In the genomic region with DNA sequence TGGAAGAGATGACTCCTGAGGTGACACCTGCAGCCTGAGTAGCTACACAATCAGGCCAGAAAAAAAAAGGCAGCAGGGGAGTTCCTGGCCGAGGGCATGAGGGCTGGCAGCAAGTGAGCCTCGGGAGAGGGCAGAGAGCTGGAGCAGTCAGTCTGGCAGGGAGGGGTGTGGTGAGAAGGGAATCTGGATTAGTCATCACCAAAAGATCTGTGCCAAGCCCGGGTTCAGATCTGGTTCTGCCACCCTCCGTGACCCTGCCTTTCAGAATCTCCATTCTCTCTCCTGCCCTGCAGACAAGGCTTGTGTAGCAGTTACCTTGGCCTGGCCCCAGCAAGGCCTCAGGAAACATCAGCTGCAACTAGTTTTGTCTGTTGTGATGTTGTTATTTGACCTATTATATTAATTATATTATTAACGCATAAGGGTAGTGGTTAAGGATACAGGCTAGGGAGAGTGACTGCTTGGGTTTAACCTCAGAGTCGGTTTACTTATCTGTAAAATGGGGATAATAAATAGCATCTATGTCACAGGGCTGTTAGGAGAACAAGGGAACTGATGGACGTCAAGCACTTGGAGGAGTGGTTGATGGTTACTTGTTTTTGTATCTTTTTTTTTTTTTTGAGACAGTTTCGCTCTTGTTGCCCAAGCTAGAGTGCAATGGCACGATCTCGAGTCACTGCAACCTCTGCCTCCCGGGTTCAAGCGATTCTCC, we compare ENCODE assay signal across 8 cellular contexts. TPM values are rescaled to one million over a fixed set of nuclear protein-coding genes. Genes with fewer than 3 reads are reported as not detected.
DNase-seq lines count a peak whose midpoint lies in the region; ATAC-seq, FAIRE-seq and TF ChIP-seq lines count a peak whose summit lies in the region.

No MANE protein-coding gene starts in this region.

- no peak for TF ChIP-seq EP300 in upper lobe of left lung (IDR thresholded peaks at IDR 0.05)

- H3K27me3 ChIP-seq in keratinocyte (ENCODE audit: control insufficient read depth, extremely low read depth, insufficient read depth, low read length) (no peaks in the 10 kb centered on the region), upper lobe of left lung (no peaks in the 10 kb centered on the region)

- no peaks in the 10 kb centered on the region for H3K9me3 Mint-ChIP-seq in activated CD4-positive, alpha-beta memory T cell treated with anti-CD3 and anti-CD28 coated beads for 36 hours

- DNase-seq in AG08395 (ENCODE audit: low spot score) (peak; percentile 81), HTR-8/SVneo (ENCODE audit: insufficient read length, low spot score) (peak; percentile 68), keratinocyte (ENCODE audit: low read depth, low spot score) (no peak), upper lobe of left lung (peak in 1 of 2 donors; percentile 90), OCI-M2 (lab: John Stamatoyannopoulos, UW; ENCODE audit: unreplicated experiment) (no peak)
- DNase-seq in activated CD4-positive, alpha-beta memory T cell treated with anti-CD3 and anti-CD28 coated beads for 36 hours = no peak

- peaks cover 11% of the 10 kb centered on the region for H3K36me3 Mint-ChIP-seq in activated CD4-positive, alpha-beta memory T cell treated with anti-CD3 and anti-CD28 coated beads for 36 hours

- peaks cover 2% of the 10 kb centered on the region for H3K9me1 ChIP-seq in keratinocyte (ENCODE audit: control insufficient read depth, extremely low read depth, insufficient read depth, low read length)

- H3K79me2 ChIP-seq in keratinocyte (ENCODE audit: control insufficient read depth, insufficient read depth, low read length) = peaks cover 11% of the 10 kb centered on the region

- peak overlapping the region; percentile 89 for H3K27ac ChIP-seq in keratinocyte (ENCODE audit: control insufficient read depth, insufficient read depth, low read length)
- H3K27ac ChIP-seq in upper lobe of left lung = peak overlapping the region; percentile 61 to 80 (median 72)

- intact Hi-C loops in activated CD4-positive, alpha-beta memory T cell treated with anti-CD3 and anti-CD28 coated beads for 36 hours (cut with micrococcal nuclease) = loop anchor here (10.0 kb wide), 2 partner anchors 182 to 492 kb away; a partner anchor contains a TSS

- H3K4me3 Mint-ChIP-seq in activated CD4-positive, alpha-beta memory T cell treated with anti-CD3 and anti-CD28 coated beads for 36 hours = no peak overlapping the region

- H3K4me1 ChIP-seq in keratinocyte (ENCODE audit: control insufficient read depth, extremely low read depth, insufficient read depth, low read length) (peaks cover 36% of the 10 kb centered on the region), upper lobe of left lung (peaks cover 15 to 39% (median 31%) of the 10 kb centered on the region in 4 donors)

- H3K4me3 ChIP-seq in keratinocyte (ENCODE audit: control insufficient read depth in 2 of 3, extremely low read depth in 1 of 3, insufficient read depth in 2 of 3, low read depth in 1 of 3, low read length in 3 of 3) (peak overlapping the region in 2 of 3 experiments; percentile 0 to 60), upper lobe of left lung (peak overlapping the region in 1 of 4 donors; percentile 17)

- H3K27me3 Mint-ChIP-seq in activated CD4-positive, alpha-beta memory T cell treated with anti-CD3 and anti-CD28 coated beads for 36 hours = no peaks in the 10 kb centered on the region

- peaks cover 8% of the 10 kb centered on the region for H4K20me1 ChIP-seq in keratinocyte (ENCODE audit: control insufficient read depth, extremely low read depth, insufficient read depth, low read length)

- peak overlapping the region; percentile 44 for H3K27ac Mint-ChIP-seq in activated CD4-positive, alpha-beta memory T cell treated with anti-CD3 and anti-CD28 coated beads for 36 hours

- peak in 1 of 4 donors; percentile 48 for TF ChIP-seq POLR2A in upper lobe of left lung (IDR thresholded peaks at IDR 0.05)

- CTCF ChIA-PET in activated CD4-positive, alpha-beta memory T cell treated with anti-CD3 and anti-CD28 coated beads for 36 hours (lab: Charles Lee) = interaction anchor here (0.7 to 5.6 kb wide), 2 partner anchors 10 to 217 kb away, joined by 3 to 37 read pairs; no protein-coding TSS in a partner anchor

- POLR2A ChIA-PET in activated CD4-positive, alpha-beta memory T cell treated with anti-CD3 and anti-CD28 coated beads for 36 hours (lab: Charles Lee) = interaction anchor here (0.6 kb wide), 1 partner anchor 12 kb away, joined by 3 read pairs; no protein-coding TSS in a partner anchor

- FAIRE-seq in HTR-8/SVneo (lab: Jason Lieb, UNC) (no peak), keratinocyte (lab: Jason Lieb, UNC) (peak; percentile 94)

- peak overlapping the region; percentile 71 for H3K9ac ChIP-seq in keratinocyte (ENCODE audit: control insufficient read depth, extremely low read depth, insufficient read depth, low read length)

- H3K9me3 ChIP-seq in keratinocyte (ENCODE audit: control insufficient read depth, low read depth, low read length) (no peaks in the 10 kb centered on the region), upper lobe of left lung (no peaks in the 10 kb centered on the region)

- peak overlapping the region; percentile 50 for H3K4me2 ChIP-seq in keratinocyte (ENCODE audit: control insufficient read depth, extremely low read depth, insufficient read depth, low read depth, low read length)

- TF ChIP-seq CTCF in keratinocyte (optimal IDR thresholded peaks at IDR 0.05 in 1 of 3, IDR thresholded peaks at IDR 0.05 in 1 of 3, conservative IDR thresholded peaks at IDR 0.05 in 1 of 3; ENCODE audit: extremely low read depth in 1 of 3, insufficient read depth in 2 of 3, low read length in 3 of 3) = no peak
- TF ChIP-seq CTCF in upper lobe of left lung (IDR thresholded peaks at IDR 0.05) = no peak

- dilution Hi-C loops in keratinocyte (cut with MboI; ENCODE audit: extremely low pct_ligation_motif_present, low sequenced_read_pairs) = no loop called here

- H3K36me3 ChIP-seq in keratinocyte (ENCODE audit: control insufficient read depth in 2 of 2, extremely low read depth in 1 of 2, insufficient read depth in 2 of 2, low read length in 2 of 2) (peaks cover 0 to 9% of the 10 kb centered on the region in 2 experiments), upper lobe of left lung (peaks cover 0 to 5% (median 2%) of the 10 kb centered on the region in 4 donors)

- 63 to 64% methylated on average over 11 to 12 of the region's 12 CpGs for WGBS in upper lobe of left lung, 2 donors

- H3K4me1 Mint-ChIP-seq in activated CD4-positive, alpha-beta memory T cell treated with anti-CD3 and anti-CD28 coated beads for 36 hours (ENCODE audit: low read depth) = peaks cover 33% of the 10 kb centered on the region

- peak in 1 of 2 donors; percentile 76 for ATAC-seq in upper lobe of left lung (ENCODE audit: low FRiP score in 2 of 2)
- ATAC-seq in GM19455 (IDR thresholded peaks at IDR 0.05; ENCODE audit: unreplicated experiment) = no peak
- ATAC-seq in HG03378 (IDR thresholded peaks at IDR 0.05; ENCODE audit: unreplicated experiment) = no peak

- no peak overlapping the region for H2AFZ ChIP-seq in keratinocyte (ENCODE audit: control insufficient read depth, low read length)

RNA-seq across cellular contexts. Expression of a gene that starts 2.7 kb away (rescaled TPM):
- 100 to 1,000 TPM; 430 to 447 TPM for total RNA-seq in activated CD4-positive, alpha-beta memory T cell treated with anti-CD3 and anti-CD28 coated beads for 36 hours
- polyA plus RNA-seq in keratinocyte = 778 to 884 TPM (median 832 TPM) in 3 replicates
- polyA plus RNA-seq in keratinocyte (2011; ENCODE audit: low read depth) = 277 TPM
- polyA plus RNA-seq in keratinocyte (2011; cell fraction: cytosol; rRNA removed) = 503 and 570 TPM in 2 replicates
- polyA plus RNA-seq in keratinocyte (2011; cell fraction: nucleus; rRNA removed) = 320 and 355 TPM in 2 replicates
- 573 and 1,064 TPM in 2 replicates for polyA plus RNA-seq in keratinocyte (2012; ENCODE audit: low replicate concordance)
- polyA minus RNA-seq in keratinocyte = 875 to 1,429 TPM (median 940 TPM) in 3 replicates
- 664 TPM for polyA minus RNA-seq in keratinocyte (2011; cell fraction: cytosol; rRNA and poly(A)+ RNA removed)
- 173 and 211 TPM in 2 replicates for polyA minus RNA-seq in keratinocyte (2011; cell fraction: nucleus; rRNA and poly(A)+ RNA removed)
- total RNA-seq in upper lobe of left lung = 100 to 1,000 TPM; 144 to 746 (median 340) TPM

RNA-seq across cellular contexts. Expression of a gene that starts 15.1 kb away (rescaled TPM):
- total RNA-seq in activated CD4-positive, alpha-beta memory T cell treated with anti-CD3 and anti-CD28 coated beads for 36 hours = not detected
- 1.6 to 7.1 TPM (median 2.6 TPM) in 3 replicates for polyA plus RNA-seq in keratinocyte
- 3.0 TPM for polyA plus RNA-seq in keratinocyte (2011; ENCODE audit: low read depth)
- 3.3 and 49.1 TPM in 2 replicates for polyA plus RNA-seq in keratinocyte (2011; cell fraction: cytosol; rRNA removed)
- polyA plus RNA-seq in keratinocyte (2011; cell fraction: nucleus; rRNA removed) = 0.53 and 1.0 TPM in 2 replicates
- polyA plus RNA-seq in keratinocyte (2012; ENCODE audit: low replicate concordance) = 6.5 and 34.7 TPM in 2 replicates
- 0.79 to 2.8 TPM (median 1.8 TPM) in 3 replicates for polyA minus RNA-seq in keratinocyte
- polyA minus RNA-seq in keratinocyte (2011; cell fraction: cytosol; rRNA and poly(A)+ RNA removed) = 3.6 TPM
- polyA minus RNA-seq in keratinocyte (2011; cell fraction: nucleus; rRNA and poly(A)+ RNA removed) = not detected in 2 replicates
- total RNA-seq in upper lobe of left lung = 10 to 100 TPM in 5 of 6 donors, not detected in 1; 12.4 to 95.1 (median 24.0) TPM

RNA-seq across cellular contexts. Expression of a gene that starts 21.9 kb away (rescaled TPM):
- total RNA-seq in activated CD4-positive, alpha-beta memory T cell treated with anti-CD3 and anti-CD28 coated beads for 36 hours = 100 to 1,000 TPM; 134 to 137 TPM
- polyA plus RNA-seq in keratinocyte = 179 to 193 TPM (median 183 TPM) in 3 replicates
- 27.1 TPM for polyA plus RNA-seq in keratinocyte (2011; ENCODE audit: low read depth)
- 189 and 218 TPM in 2 replicates for polyA plus RNA-seq in keratinocyte (2011; cell fraction: cytosol; rRNA removed)
- 129 and 137 TPM in 2 replicates for polyA plus RNA-seq in keratinocyte (2011; cell fraction: nucleus; rRNA removed)
- 150 and 230 TPM in 2 replicates for polyA plus RNA-seq in keratinocyte (2012; ENCODE audit: low replicate concordance)
- polyA minus RNA-seq in keratinocyte = 111 to 205 TPM (median 156 TPM) in 3 replicates
- polyA minus RNA-seq in keratinocyte (2011; cell fraction: cytosol; rRNA and poly(A)+ RNA removed) = 167 TPM
- 27.0 and 37.3 TPM in 2 replicates for polyA minus RNA-seq in keratinocyte (2011; cell fraction: nucleus; rRNA and poly(A)+ RNA removed)
- total RNA-seq in upper lobe of left lung = 100 to 1,000 TPM in 4 of 6 donors, 10 to 100 TPM in 2; 31.4 to 151 (median 109) TPM

RNA-seq across cellular contexts. Expression of a gene that starts 22.5 kb away (rescaled TPM):
- 10 to 100 TPM; 84.1 to 84.8 TPM for total RNA-seq in activated CD4-positive, alpha-beta memory T cell treated with anti-CD3 and anti-CD28 coated beads for 36 hours
- polyA plus RNA-seq in keratinocyte = 31.3 to 63.2 TPM (median 34.3 TPM) in 3 replicates
- polyA plus RNA-seq in keratinocyte (2011; ENCODE audit: low read depth) = 70.3 TPM
- polyA plus RNA-seq in keratinocyte (2011; cell fraction: cytosol; rRNA removed) = 43.2 and 86.9 TPM in 2 replicates
- polyA plus RNA-seq in keratinocyte (2011; cell fraction: nucleus; rRNA removed) = 12.1 and 14.1 TPM in 2 replicates
- 130 and 164 TPM in 2 replicates for polyA plus RNA-seq in keratinocyte (2012; ENCODE audit: low replicate concordance)
- polyA minus RNA-seq in keratinocyte = 90.8 to 122 TPM (median 105 TPM) in 3 replicates
- polyA minus RNA-seq in keratinocyte (2011; cell fraction: cytosol; rRNA and poly(A)+ RNA removed) = 149 TPM
- polyA minus RNA-seq in keratinocyte (2011; cell fraction: nucleus; rRNA and poly(A)+ RNA removed) = 15.4 and 17.1 TPM in 2 replicates
- 10 to 100 TPM; 36.2 to 81.7 (median 53.7) TPM for total RNA-seq in upper lobe of left lung

RNA-seq across cellular contexts. Expression of a gene that starts 26.2 kb away (rescaled TPM):
- not detected for total RNA-seq in activated CD4-positive, alpha-beta memory T cell treated with anti-CD3 and anti-CD28 coated beads for 36 hours
- polyA plus RNA-seq in keratinocyte = not detected in 3 replicates
- not detected for polyA plus RNA-seq in keratinocyte (2011; ENCODE audit: low read depth)
- polyA plus RNA-seq in keratinocyte (2011; cell fraction: cytosol; rRNA removed) = not detected in 2 replicates
- not detected in 2 replicates for polyA plus RNA-seq in keratinocyte (2011; cell fraction: nucleus; rRNA removed)
- polyA plus RNA-seq in keratinocyte (2012; ENCODE audit: low replicate concordance) = not detected in 2 replicates
- not detected in 3 replicates for polyA minus RNA-seq in keratinocyte
- polyA minus RNA-seq in keratinocyte (2011; cell fraction: cytosol; rRNA and poly(A)+ RNA removed) = not detected
- not detected in 2 replicates for polyA minus RNA-seq in keratinocyte (2011; cell fraction: nucleus; rRNA and poly(A)+ RNA removed)
- total RNA-seq in upper lobe of left lung = not detected

Comparison
In these comparisons a context has a peak if more than half of its experiments do, and no peak if none do; other contexts are left out.
1. DNase-seq: peak in AG08395 (single experiment) and HTR-8/SVneo (single experiment); none in activated CD4-positive, alpha-beta memory T cell treated with anti-CD3 and anti-CD28 coated beads for 36 hours (single experiment), keratinocyte (single experiment) and OCI-M2 (single experiment).